8 cellular contexts compared by ENCODE assay signal in genomic region chr5:147805030-147805454, GRCh38. TPM values are rescaled to one million over a fixed set of nuclear protein-coding genes. Genes with fewer than 3 reads are reported as not detected.
DNase-seq lines count a peak whose midpoint lies in the region; ATAC-seq lines count a peak whose summit lies in the region.

No MANE protein-coding gene starts in this region.

- POLR2A ChIA-PET in activated CD4-positive, alpha-beta memory T cell treated with anti-CD3 and anti-CD28 coated beads for 36 hours (lab: Charles Lee): no interaction called here

- no peaks in the 10 kb centered on the region for H3K9me3 Mint-ChIP-seq in activated CD4-positive, alpha-beta T cell treated with anti-CD3 and anti-CD28 coated beads, Interleukin-2, amount 10 ng/mL, durations not matched to agents 24 days and 14 days
- H3K9me3 Mint-ChIP-seq in memory B cell: no peaks in the 10 kb centered on the region
- no peaks in the 10 kb centered on the region for H3K9me3 Mint-ChIP-seq in activated CD4-positive, alpha-beta memory T cell treated with anti-CD3 and anti-CD28 coated beads for 36 hours

- CTCF ChIA-PET in activated CD4-positive, alpha-beta memory T cell treated with anti-CD3 and anti-CD28 coated beads for 36 hours (lab: Charles Lee): no interaction called here

- H3K36me3 Mint-ChIP-seq in activated CD4-positive, alpha-beta T cell treated with anti-CD3 and anti-CD28 coated beads, Interleukin-2, amount 10 ng/mL, durations not matched to agents 24 days and 14 days (ENCODE audit: low read depth): no peaks in the 10 kb centered on the region
- H3K36me3 Mint-ChIP-seq in memory B cell: no peaks in the 10 kb centered on the region
- no peaks in the 10 kb centered on the region for H3K36me3 Mint-ChIP-seq in activated CD4-positive, alpha-beta memory T cell treated with anti-CD3 and anti-CD28 coated beads for 36 hours

- H3K4me3 Mint-ChIP-seq in activated CD4-positive, alpha-beta T cell treated with anti-CD3 and anti-CD28 coated beads, Interleukin-2, amount 10 ng/mL, durations not matched to agents 24 days and 14 days: no peak overlapping the region
- H3K4me3 Mint-ChIP-seq in memory B cell: no peak overlapping the region
- H3K4me3 Mint-ChIP-seq in activated CD4-positive, alpha-beta memory T cell treated with anti-CD3 and anti-CD28 coated beads for 36 hours: no peak overlapping the region

- H3K4me1 Mint-ChIP-seq in activated CD4-positive, alpha-beta T cell treated with anti-CD3 and anti-CD28 coated beads, Interleukin-2, amount 10 ng/mL, durations not matched to agents 24 days and 14 days: peaks cover 7% of the 10 kb centered on the region
- no peaks in the 10 kb centered on the region for H3K4me1 Mint-ChIP-seq in memory B cell
- no peaks in the 10 kb centered on the region for H3K4me1 Mint-ChIP-seq in activated CD4-positive, alpha-beta memory T cell treated with anti-CD3 and anti-CD28 coated beads for 36 hours (ENCODE audit: low read depth)

- peak; percentile 63 for DNase-seq in activated CD4-positive, alpha-beta T cell treated with anti-CD3 and anti-CD28 coated beads, Interleukin-2, amount 10 ng/mL, durations not matched to agents 24 days and 14 days
- DNase-seq in activated CD4-positive, alpha-beta T cell treated with anti-CD3 and anti-CD28 coated beads for 48 hours: no peak
- DNase-seq in NOMO-1 treated with dmso at 0.1 percent for 144 hours (lab: John Stamatoyannopoulos, UW; ENCODE audit: unreplicated experiment) (peak; percentile 85), memory B cell (ENCODE audit: low spot score in 2 of 2) (peak in 1 of 2 donors; percentile 4), NCI-H187 (lab: John Stamatoyannopoulos, UW) (no peak), NCI-H82 treated with DMSO at 0.1 percent for 48 hours (lab: John Stamatoyannopoulos, UW; ENCODE audit: unreplicated experiment) (no peak)
- DNase-seq in activated CD4-positive, alpha-beta memory T cell treated with anti-CD3 and anti-CD28 coated beads for 36 hours: no peak

- peak; percentile 76 for ATAC-seq in HG02970 (IDR thresholded peaks at IDR 0.05; ENCODE audit: low FRiP score, unreplicated experiment)
- peak; percentile 90 for ATAC-seq in memory B cell (ENCODE audit: low read depth)

- peaks cover 2% of the 10 kb centered on the region for H3K27me3 Mint-ChIP-seq in activated CD4-positive, alpha-beta T cell treated with anti-CD3 and anti-CD28 coated beads, Interleukin-2, amount 10 ng/mL, durations not matched to agents 24 days and 14 days
- peaks cover 8% of the 10 kb centered on the region for H3K27me3 Mint-ChIP-seq in memory B cell
- peaks cover 3% of the 10 kb centered on the region for H3K27me3 Mint-ChIP-seq in activated CD4-positive, alpha-beta memory T cell treated with anti-CD3 and anti-CD28 coated beads for 36 hours

- intact Hi-C loops in activated CD4-positive, alpha-beta T cell treated with anti-CD3 and anti-CD28 coated beads, Interleukin-2, amount 10 ng/mL, durations not matched to agents 24 days and 14 days (cut with micrococcal nuclease): no loop called here
- intact Hi-C loops in activated CD4-positive, alpha-beta memory T cell treated with anti-CD3 and anti-CD28 coated beads for 36 hours (cut with micrococcal nuclease): no loop called here

- H3K27ac Mint-ChIP-seq in activated CD4-positive, alpha-beta T cell treated with anti-CD3 and anti-CD28 coated beads, Interleukin-2, amount 10 ng/mL, durations not matched to agents 24 days and 14 days: no peak overlapping the region
- H3K27ac Mint-ChIP-seq in memory B cell: no peak overlapping the region
- H3K27ac Mint-ChIP-seq in activated CD4-positive, alpha-beta memory T cell treated with anti-CD3 and anti-CD28 coated beads for 36 hours: no peak overlapping the region

RNA-seq across cellular contexts. Expression of gene JAKMIP2, which starts 22.5 kb away (rescaled TPM):
- 1.2 and 1.6 TPM in 2 replicates for total RNA-seq in activated CD4-positive, alpha-beta T cell treated with anti-CD3 and anti-CD28 coated beads, Interleukin-2, amount 10 ng/mL, durations not matched to agents 24 days and 14 days
- 1 to 10 TPM in 1 of 2 experiments, under 1 TPM in 1; 0.99 to 1.1 TPM for total RNA-seq in activated CD4-positive, alpha-beta memory T cell treated with anti-CD3 and anti-CD28 coated beads for 36 hours

RNA-seq across cellular contexts. Expression of gene SPINK1, which starts 26.4 kb away (rescaled TPM):
- not detected in 2 replicates for total RNA-seq in activated CD4-positive, alpha-beta T cell treated with anti-CD3 and anti-CD28 coated beads, Interleukin-2, amount 10 ng/mL, durations not matched to agents 24 days and 14 days
- not detected for total RNA-seq in activated CD4-positive, alpha-beta memory T cell treated with anti-CD3 and anti-CD28 coated beads for 36 hours

Comparison
In these comparisons a context has a peak if more than half of its experiments do, and no peak if none do; other contexts are left out.
1. DNase-seq: peak in activated CD4-positive, alpha-beta T cell treated with anti-CD3 and anti-CD28 coated beads, Interleukin-2, amount 10 ng/mL, durations not matched to agents 24 days and 14 days (single experiment) and NOMO-1 treated with dmso at 0.1 percent for 144 hours (single experiment); none in activated CD4-positive, alpha-beta T cell treated with anti-CD3 and anti-CD28 coated beads for 48 hours (single experiment), NCI-H187 (0 of 2), activated CD4-positive, alpha-beta memory T cell treated with anti-CD3 and anti-CD28 coated beads for 36 hours (single experiment) and NCI-H82 treated with DMSO at 0.1 percent for 48 hours (single experiment).